14 cellular contexts compared by ENCODE assay signal in the genomic region with DNA sequence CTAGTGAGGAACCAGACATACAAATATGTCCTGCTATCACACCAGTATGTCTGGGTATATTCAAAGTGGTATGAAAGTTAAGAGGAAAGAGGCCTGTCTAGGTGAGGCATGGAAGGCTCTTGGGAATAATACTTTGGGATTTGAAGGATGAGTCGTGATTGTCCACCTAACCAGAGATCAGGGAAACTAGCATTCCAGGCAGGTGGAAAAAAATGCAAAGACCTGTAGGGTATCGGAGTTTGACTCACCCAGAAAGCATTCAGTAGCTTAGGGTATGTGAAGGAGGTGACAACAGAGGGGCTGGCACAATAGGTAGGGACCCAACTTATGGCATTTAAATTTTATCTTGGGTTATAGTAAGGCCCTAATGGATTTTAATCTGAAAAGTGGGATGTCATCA. TPM values are rescaled to one million over a fixed set of nuclear protein-coding genes. Genes with fewer than 3 reads are reported as not detected.
DNase-seq lines count a peak whose midpoint lies in the region; ATAC-seq, FAIRE-seq and TF ChIP-seq lines count a peak whose summit lies in the region.
"Had no signal": no experiment of that assay in that cellular context is flagged by ENCODE, and none has a peak within 500 bp of the region (broad histone marks: within the 10 kb centered on the region; RNA-seq: fewer than 3 reads in every experiment).

No MANE protein-coding gene starts in this region.

- 81 to 82% methylated on average over 2 of the region's 2 CpGs for WGBS in GM23248 (ENCODE audit: low coverage in 1 of 2, low lambda C conversion rate in 2 of 2, missing lambda C conversion rate in 2 of 2), 2 experiments
- WGBS in GM12878 (ENCODE audit: insufficient coverage, insufficient replicate concordance, low lambda C conversion rate, missing lambda C conversion rate), result 48% methylated on average over 2 of the region's 2 CpGs

- intact Hi-C loops in GM12878 (cut with micrococcal nuclease; ENCODE audit: unreplicated experiment), result no loop called here
- intact Hi-C loops in natural killer cell (cut with micrococcal nuclease), result loop anchor here (5.0 kb wide), 1 partner anchor 194 kb away; a partner anchor contains a TSS

- TF ChIP-seq EP300 in GM12878 (IDR thresholded peaks at IDR 0.05; ENCODE audit: borderline replicate concordance in 1 of 2, control insufficient read depth in 1 of 2, low read depth in 2 of 2, low read length in 2 of 2), result no peak

- H3K4me2 ChIP-seq in GM23248 (ENCODE audit: unreplicated experiment) (no peak overlapping the region), GM12878 (ENCODE audit: control insufficient read depth, insufficient read depth) (no peak overlapping the region)

- peak overlapping the region; percentile 81 for H3K4me3 ChIP-seq in CD4-positive, CD25-positive, alpha-beta regulatory T cell (ENCODE audit: low read depth, low read length)
- no peak overlapping the region for H3K4me3 ChIP-seq in GM23248
- H3K4me3 ChIP-seq in GM12878, result no peak overlapping the region

- peak overlapping the region; percentile 86 to 98 (median 96) for H3K27ac Mint-ChIP-seq in CD4-positive, CD25-positive, alpha-beta regulatory T cell
- H3K27ac Mint-ChIP-seq in natural killer cell (peak overlapping the region; percentile 34 to 86), HFFc6 (no peak overlapping the region)

- TF ChIP-seq CTCF in GM12878 (IDR thresholded peaks at IDR 0.05 in 2 of 3, conservative IDR thresholded peaks at IDR 0.05 in 1 of 3; ENCODE audit: control insufficient read depth in 2 of 3, extremely low read depth in 1 of 3, insufficient read depth in 1 of 3, low read depth in 3 of 3, low read length in 3 of 3) (no peak), natural killer cell (IDR thresholded peaks at IDR 0.05) (no peak), HFFc6 (IDR thresholded peaks at IDR 0.05) (no peak)

- peaks cover 28% of the 10 kb centered on the region for H3K36me3 ChIP-seq in CD4-positive, CD25-positive, alpha-beta regulatory T cell (ENCODE audit: control insufficient read depth, insufficient read depth, low read length)
- H3K36me3 ChIP-seq in GM23248 (ENCODE audit: low read depth), result peaks cover 4% of the 10 kb centered on the region; the same call in 1 of the 2 replicates
- H3K36me3 ChIP-seq in GM12878 (ENCODE audit: control insufficient read depth in 2 of 2, insufficient read depth in 2 of 2, low read length in 1 of 2), result peaks cover 5% of the 10 kb centered on the region in 2 experiments; a peak in 3 of 4 replicates

- POLR2A ChIA-PET in GM12878 (lab: Charles Lee), result interaction anchor here (1.0 to 2.5 kb wide), 3 partner anchors 31 to 80 kb away, joined by 5 to 6 read pairs (median 5); no protein-coding TSS in a partner anchor

- H3K9ac ChIP-seq in GM23248 (no peak overlapping the region), GM12878 (ENCODE audit: control insufficient read depth, insufficient read depth, low read length) (no peak overlapping the region)

- FAIRE-seq in GM12878 (lab: Jason Lieb, UNC), result no peak

- RAD21 ChIA-PET in GM12878 (lab: Charles Lee; ENCODE audit: unreplicated experiment), result interaction anchor here (2.0 to 2.5 kb wide), 2 partner anchors 34 to 65 kb away, joined by 5 read pairs; no protein-coding TSS in a partner anchor

- H3K36me3 Mint-ChIP-seq in CD4-positive, CD25-positive, alpha-beta regulatory T cell, result peaks cover 24% of the 10 kb centered on the region
- H3K36me3 Mint-ChIP-seq in natural killer cell (peaks cover 8% of the 10 kb centered on the region), HFFc6 (ENCODE audit: low read depth) (peaks cover 14% of the 10 kb centered on the region; the same call in 1 of the 2 replicates)

- in situ Hi-C loops in GM23248 (cut with MboI), result no loop called here
- in situ Hi-C loops in GM12878 (cut with MboI), result no loop called here

- peaks cover 19 to 79% (median 51%) of the 10 kb centered on the region in 4 donors for H3K4me1 Mint-ChIP-seq in CD4-positive, CD25-positive, alpha-beta regulatory T cell
- H3K4me1 Mint-ChIP-seq in natural killer cell, result peaks cover 65% of the 10 kb centered on the region in 2 donors
- peaks cover 61% of the 10 kb centered on the region for H3K4me1 Mint-ChIP-seq in HFFc6 (ENCODE audit: low read depth)

- 0 out of 2 replicates have a peak overlapping the region, but pooled peaks have one; percentile 98 for H2AFZ ChIP-seq in GM23248
- peak overlapping the region; percentile 94 for H2AFZ ChIP-seq in GM12878 (ENCODE audit: control insufficient read depth, low read depth, low read length)

- peaks cover 61% of the 10 kb centered on the region for H3K4me1 ChIP-seq in CD4-positive, CD25-positive, alpha-beta regulatory T cell (ENCODE audit: control insufficient read depth, insufficient read depth, low read length, poor library complexity, severe bottlenecking)
- H3K4me1 ChIP-seq in GM23248 (ENCODE audit: insufficient read depth), result peaks cover 24% of the 10 kb centered on the region
- peaks cover 15% of the 10 kb centered on the region for H3K4me1 ChIP-seq in GM12878 (ENCODE audit: control insufficient read depth, insufficient read depth, low read length)

- no TSS peak for BruUV-seq in GM12878 (replicated peaks; lab: Mats Ljungman, UMichigan)

- H3K4me3 Mint-ChIP-seq in CD4-positive, CD25-positive, alpha-beta regulatory T cell, result peak overlapping the region; percentile 91 to 96 (median 94)
- peak overlapping the region; percentile 95 for H3K4me3 Mint-ChIP-seq in natural killer cell
- no peak overlapping the region for H3K4me3 Mint-ChIP-seq in HFFc6

- no peaks in the 10 kb centered on the region for H3F3A ChIP-seq in GM23248 (ENCODE audit: insufficient read depth)

- no peaks in the 10 kb centered on the region for H3K9me2 ChIP-seq in GM23248 (ENCODE audit: insufficient read depth)

- no peaks in the 10 kb centered on the region for H3K9me3 ChIP-seq in CD4-positive, CD25-positive, alpha-beta regulatory T cell (ENCODE audit: control insufficient read depth in 2 of 2, low read length in 2 of 2)
- H3K9me3 ChIP-seq in GM23248 (ENCODE audit: low read depth), result no peaks in the 10 kb centered on the region
- H3K9me3 ChIP-seq in GM12878 (replicated peaks; ENCODE audit: control insufficient read depth, insufficient read depth, low read length), result no peaks in the 10 kb centered on the region

- SMC1A ChIA-PET in GM12878 (lab: Charles Lee; ENCODE audit: uncharacterized antibody, unreplicated experiment), result no interaction called here

- CTCF ChIA-PET in GM12878 (lab: Yijun Ruan, JAX), result interaction anchor here (0.6 to 4.2 kb wide), 3 partner anchors 43 to 1322 kb away, joined by 3 to 17 read pairs (median 4); no protein-coding TSS in a partner anchor

- H3K27me3 Mint-ChIP-seq in CD4-positive, CD25-positive, alpha-beta regulatory T cell, result peaks cover 4% of the 10 kb centered on the region
- no peaks in the 10 kb centered on the region for H3K27me3 Mint-ChIP-seq in natural killer cell (ENCODE audit: low read depth in 2 of 2)
- peaks cover 3% of the 10 kb centered on the region for H3K27me3 Mint-ChIP-seq in HFFc6 (ENCODE audit: insufficient read depth)

- H3K27ac ChIP-seq in CD4-positive, CD25-positive, alpha-beta regulatory T cell (ENCODE audit: insufficient read depth, low read length, poor library complexity, severe bottlenecking), result peak overlapping the region; percentile 85
- H3K27ac ChIP-seq in GM23248, result no peak overlapping the region
- no peak overlapping the region for H3K27ac ChIP-seq in GM12878 (ENCODE audit: control insufficient read depth, insufficient read depth)

- DNase-seq in CD4-positive, CD25-positive, alpha-beta regulatory T cell, result no peak
- DNase-seq in GM23248, result no peak
- no peak for DNase-seq in GM12878 (ENCODE audit: low read depth, low spot score)
- no peak for DNase-seq in natural killer cell
- DNase-seq in HFFc6, result no peak
- no peak for DNase-seq in SW480 (ENCODE audit: low spot score)
- DNase-seq in DMS79 treated with DMSO at 0.1 percent for 48 hours (lab: John Stamatoyannopoulos, UW), result no peak
- DNase-seq: activated CD4-positive, CD25-positive, alpha-beta regulatory T cell; activated effector memory CD4-positive, alpha-beta T cell treated with Interleukin-2 at 50 U/mL for 16 hours; NCI-H187; NCI-H69 had no signal

- no peak for TF ChIP-seq RAD21 in GM12878 (IDR thresholded peaks at IDR 0.05; ENCODE audit: insufficient read depth, low read depth, low read length)

- H3K27me3 ChIP-seq in CD4-positive, CD25-positive, alpha-beta regulatory T cell (ENCODE audit: control insufficient read depth, insufficient read depth, low read length), result no peaks in the 10 kb centered on the region
- H3K27me3 ChIP-seq in GM23248 (replicated peaks; ENCODE audit: insufficient read depth) (no peaks in the 10 kb centered on the region), GM12878 (replicated peaks in 1 of 2; ENCODE audit: control insufficient read depth in 2 of 2, insufficient read depth in 2 of 2, low read length in 1 of 2) (no peaks in the 10 kb centered on the region)

- H4K20me1 ChIP-seq in GM23248 (ENCODE audit: insufficient read depth), result no peaks in the 10 kb centered on the region; the same call in 1 of the 2 replicates
- no peaks in the 10 kb centered on the region for H4K20me1 ChIP-seq in GM12878 (ENCODE audit: control insufficient read depth, insufficient read depth)

- peaks cover 0 to 1% (median 0%) of the 10 kb centered on the region in 7 donors for H3K9me3 Mint-ChIP-seq in CD4-positive, CD25-positive, alpha-beta regulatory T cell
- H3K9me3 Mint-ChIP-seq in natural killer cell (no peaks in the 10 kb centered on the region), HFFc6 (no peaks in the 10 kb centered on the region)

- TF ChIP-seq POLR2A in GM12878 (IDR thresholded peaks at IDR 0.05; ENCODE audit: low read depth, low read length), result no peak

- no peak for ATAC-seq in CD4-positive, CD25-positive, alpha-beta regulatory T cell (ENCODE audit: low read depth in 2 of 2)
- ATAC-seq in GM12878 (no peak), natural killer cell (no peak), HG02623 (IDR thresholded peaks at IDR 0.05; ENCODE audit: unreplicated experiment) (no peak)
- ATAC-seq: Right ventricle myocardium inferior had no signal

- H3K79me2 ChIP-seq in GM23248 (ENCODE audit: insufficient read depth), result peaks cover 62% of the 10 kb centered on the region
- peaks cover 30% of the 10 kb centered on the region for H3K79me2 ChIP-seq in GM12878 (ENCODE audit: control insufficient read depth, insufficient read depth, low read length)

RNA-seq across cellular contexts. Expression of a gene that starts 0.9 kb away (rescaled TPM):
- 40.4 TPM for total RNA-seq in CD4-positive, CD25-positive, alpha-beta regulatory T cell
- 10 to 100 TPM; 11.4 to 16.4 (median 15.6) TPM for polyA plus RNA-seq in CD4-positive, CD25-positive, alpha-beta regulatory T cell
- total RNA-seq in GM23248 (2014; rRNA removed; shearing (Covaris generic)), result 17.9 and 19.5 TPM in 2 replicates
- polyA plus RNA-seq in GM23248 (2016; fragmentation: Nextera tagmentation; extraction: Ambion mirVana) (13.8 TPM in 2 replicates), GM12878 (2011; rRNA removed) (7.1 and 7.5 TPM in 2 replicates), GM12878 (2014; fragmentation: Illumina TruSeq; extraction: Trizol) (7.0 and 8.0 TPM in 2 replicates), GM12878 (2014; fragmentation: Nextera tagmentation; extraction: Ambion mirVana) (1 to 10 TPM; 1.8 to 2.7 TPM), GM12878 (2014; rRNA removed) (8.4 and 8.7 TPM in 2 replicates), GM12878 (2016; fragmentation: Nextera tagmentation; extraction: Ambion mirVana) (10 to 100 TPM; 13.5 to 17.2 TPM)
- 11.1 and 11.6 TPM in 2 replicates for total RNA-seq in GM12878 (2013; cell fraction: nucleolus; rRNA removed)
- total RNA-seq in GM12878 (2014; rRNA removed) (11.3 and 11.9 TPM in 2 replicates), GM12878 (2014; rRNA removed; fragmentation: Illumina TruSeq; extraction: Trizol) (9.2 and 9.6 TPM in 2 replicates), GM12878 (2021) (14.7 and 14.9 TPM in 2 replicates), natural killer cell (10 to 100 TPM; 26.1 to 32.1 (median 28.7) TPM)
- polyA plus RNA-seq in GM12878 (2011; ENCODE audit: low read depth), result 7.8 TPM
- 7.2 and 7.8 TPM in 2 replicates for polyA plus RNA-seq in GM12878 (2011; cell fraction: cytosol; rRNA removed)
- 6.7 and 7.6 TPM in 2 replicates for polyA plus RNA-seq in GM12878 (2011; cell fraction: nucleus; rRNA removed)
- polyA plus RNA-seq in GM12878 (2012), result 8.6 and 9.8 TPM in 2 replicates
- 13.8 and 17.7 TPM in 2 replicates for polyA minus RNA-seq in GM12878 (2011; rRNA and poly(A)+ RNA removed)
- polyA minus RNA-seq in GM12878 (2011; cell fraction: cytosol; rRNA and poly(A)+ RNA removed), result 6.0 TPM in 2 replicates
- 13.1 and 17.5 TPM in 2 replicates for polyA minus RNA-seq in GM12878 (2011; cell fraction: nucleus; rRNA and poly(A)+ RNA removed)
- 10 to 100 TPM; 14.8 to 17.1 (median 16.1) TPM for total RNA-seq in HFFc6 (2021; fragmentation: NEBNext Ultra II Directional; extraction: Animal tissue kit (Norgen Biotek cat#: 25700))

RNA-seq across cellular contexts. Expression of a gene that starts 1.9 kb away (rescaled TPM):
- total RNA-seq in CD4-positive, CD25-positive, alpha-beta regulatory T cell, result 101 TPM
- polyA plus RNA-seq in CD4-positive, CD25-positive, alpha-beta regulatory T cell, result 100 to 1,000 TPM; 187 to 223 (median 199) TPM
- total RNA-seq in GM23248 (2014; rRNA removed; shearing (Covaris generic)), result 263 and 269 TPM in 2 replicates
- 207 and 220 TPM in 2 replicates for polyA plus RNA-seq in GM23248 (2016; fragmentation: Nextera tagmentation; extraction: Ambion mirVana)
- total RNA-seq in GM12878 (2013; cell fraction: nucleolus; rRNA removed), result 15.8 and 19.9 TPM in 2 replicates
- total RNA-seq in GM12878 (2014; rRNA removed), result 146 and 158 TPM in 2 replicates
- total RNA-seq in GM12878 (2014; rRNA removed; fragmentation: Illumina TruSeq; extraction: Trizol), result 73.6 and 84.8 TPM in 2 replicates
- 118 and 128 TPM in 2 replicates for total RNA-seq in GM12878 (2021)
- 53.8 TPM for polyA plus RNA-seq in GM12878 (2011; ENCODE audit: low read depth)
- polyA plus RNA-seq in GM12878 (2011; rRNA removed), result 135 and 210 TPM in 2 replicates
- 284 and 313 TPM in 2 replicates for polyA plus RNA-seq in GM12878 (2011; cell fraction: cytosol; rRNA removed)
- 145 and 173 TPM in 2 replicates for polyA plus RNA-seq in GM12878 (2011; cell fraction: nucleus; rRNA removed)
- polyA plus RNA-seq in GM12878 (2012), result 92.0 and 98.4 TPM in 2 replicates
- 80.0 and 86.1 TPM in 2 replicates for polyA plus RNA-seq in GM12878 (2014; fragmentation: Illumina TruSeq; extraction: Trizol)
- polyA plus RNA-seq in GM12878 (2014; fragmentation: Nextera tagmentation; extraction: Ambion mirVana), result 10 to 100 TPM; 11.0 to 18.0 TPM
- 197 and 211 TPM in 2 replicates for polyA plus RNA-seq in GM12878 (2014; rRNA removed)
- polyA plus RNA-seq in GM12878 (2016; fragmentation: Nextera tagmentation; extraction: Ambion mirVana), result 100 to 1,000 TPM; 143 to 156 TPM
- 63.3 and 73.0 TPM in 2 replicates for polyA minus RNA-seq in GM12878 (2011; rRNA and poly(A)+ RNA removed)
- polyA minus RNA-seq in GM12878 (2011; cell fraction: cytosol; rRNA and poly(A)+ RNA removed), result 42.8 and 49.8 TPM in 2 replicates
- polyA minus RNA-seq in GM12878 (2011; cell fraction: nucleus; rRNA and poly(A)+ RNA removed), result 19.9 and 25.3 TPM in 2 replicates
- total RNA-seq in natural killer cell, result 100 to 1,000 TPM; 102 to 121 (median 109) TPM
- total RNA-seq in HFFc6 (2021; fragmentation: NEBNext Ultra II Directional; extraction: Animal tissue kit (Norgen Biotek cat#: 25700)), result 100 to 1,000 TPM in 4 of 6 experiments, 10 to 100 TPM in 2; 98.3 to 122 (median 110) TPM

RNA-seq across cellular contexts. Expression of a gene that starts 7.2 kb away (rescaled TPM):
- 2.7 TPM for total RNA-seq in CD4-positive, CD25-positive, alpha-beta regulatory T cell
- 1 to 10 TPM in 1 of 4 donors, under 1 TPM in 3; 0.63 to 1.3 (median 0.79) TPM for polyA plus RNA-seq in CD4-positive, CD25-positive, alpha-beta regulatory T cell
- total RNA-seq in GM23248 (2014; rRNA removed; shearing (Covaris generic)), result 3.8 TPM in 1 of 2 replicates, not detected in the other
- polyA plus RNA-seq in GM23248 (2016; fragmentation: Nextera tagmentation; extraction: Ambion mirVana) (not detected in 2 replicates), GM12878 (2011; rRNA removed) (0.48 and 0.60 TPM in 2 replicates), GM12878 (2014; fragmentation: Illumina TruSeq; extraction: Trizol) (0.73 TPM in 1 of 2 replicates, not detected in the other), GM12878 (2014; fragmentation: Nextera tagmentation; extraction: Ambion mirVana) (under 1 TPM in 1 of 2 experiments, not detected in 1; 0.29 TPM), GM12878 (2014; rRNA removed) (0.58 and 1.1 TPM in 2 replicates), GM12878 (2016; fragmentation: Nextera tagmentation; extraction: Ambion mirVana) (under 1 TPM in 1 of 2 experiments, not detected in 1; 0.28 TPM)
- total RNA-seq in GM12878 (2013; cell fraction: nucleolus; rRNA removed), result 3.2 and 3.3 TPM in 2 replicates
- total RNA-seq in GM12878 (2014; rRNA removed) (0.90 and 1.0 TPM in 2 replicates), GM12878 (2014; rRNA removed; fragmentation: Illumina TruSeq; extraction: Trizol) (0.31 and 0.69 TPM in 2 replicates), GM12878 (2021) (0.69 TPM in 1 of 2 replicates, not detected in the other), natural killer cell (1 to 10 TPM; 2.5 to 5.3 (median 3.8) TPM)
- polyA plus RNA-seq in GM12878 (2011; ENCODE audit: low read depth), result not detected
- 0.38 and 0.60 TPM in 2 replicates for polyA plus RNA-seq in GM12878 (2011; cell fraction: cytosol; rRNA removed)
- polyA plus RNA-seq in GM12878 (2011; cell fraction: nucleus; rRNA removed), result 0.37 and 0.78 TPM in 2 replicates
- 0.27 TPM in 1 of 2 replicates, not detected in the other for polyA plus RNA-seq in GM12878 (2012)
- polyA minus RNA-seq in GM12878 (2011; rRNA and poly(A)+ RNA removed), result 1.2 TPM in 2 replicates
- polyA minus RNA-seq in GM12878 (2011; cell fraction: cytosol; rRNA and poly(A)+ RNA removed), result not detected in 2 replicates
- 1.7 and 2.1 TPM in 2 replicates for polyA minus RNA-seq in GM12878 (2011; cell fraction: nucleus; rRNA and poly(A)+ RNA removed)
- total RNA-seq in HFFc6 (2021; fragmentation: NEBNext Ultra II Directional; extraction: Animal tissue kit (Norgen Biotek cat#: 25700)), result under 1 TPM in 1 of 6 experiments, not detected in 5; 0.07 TPM

RNA-seq across cellular contexts. Expression of a gene that starts 31.6 kb away (rescaled TPM):
- total RNA-seq in CD4-positive, CD25-positive, alpha-beta regulatory T cell, result not detected
- polyA plus RNA-seq in CD4-positive, CD25-positive, alpha-beta regulatory T cell, result not detected
- not detected in 2 replicates for total RNA-seq in GM23248 (2014; rRNA removed; shearing (Covaris generic))
- polyA plus RNA-seq in GM23248 (2016; fragmentation: Nextera tagmentation; extraction: Ambion mirVana), result not detected in 2 replicates
- total RNA-seq in GM12878 (2013; cell fraction: nucleolus; rRNA removed), result not detected in 2 replicates
- not detected in 2 replicates for total RNA-seq in GM12878 (2014; rRNA removed)
- not detected in 2 replicates for total RNA-seq in GM12878 (2014; rRNA removed; fragmentation: Illumina TruSeq; extraction: Trizol)
- total RNA-seq in GM12878 (2021), result not detected in 2 replicates
- not detected for polyA plus RNA-seq in GM12878 (2011; ENCODE audit: low read depth)
- polyA plus RNA-seq in GM12878 (2011; rRNA removed), result 0.14 and 0.27 TPM in 2 replicates
- 0.28 and 0.40 TPM in 2 replicates for polyA plus RNA-seq in GM12878 (2011; cell fraction: cytosol; rRNA removed)
- polyA plus RNA-seq in GM12878 (2011; cell fraction: nucleus; rRNA removed), result 2.4 and 3.0 TPM in 2 replicates
- not detected in 2 replicates for polyA plus RNA-seq in GM12878 (2012)
- polyA plus RNA-seq in GM12878 (2014; fragmentation: Illumina TruSeq; extraction: Trizol), result not detected in 2 replicates
- not detected for polyA plus RNA-seq in GM12878 (2014; fragmentation: Nextera tagmentation; extraction: Ambion mirVana)
- not detected in 2 replicates for polyA plus RNA-seq in GM12878 (2014; rRNA removed)
- not detected for polyA plus RNA-seq in GM12878 (2016; fragmentation: Nextera tagmentation; extraction: Ambion mirVana)
- polyA minus RNA-seq in GM12878 (2011; rRNA and poly(A)+ RNA removed), result 0.37 and 0.46 TPM in 2 replicates
- polyA minus RNA-seq in GM12878 (2011; cell fraction: cytosol; rRNA and poly(A)+ RNA removed), result not detected in 2 replicates
- polyA minus RNA-seq in GM12878 (2011; cell fraction: nucleus; rRNA and poly(A)+ RNA removed), result 0.36 and 0.57 TPM in 2 replicates
- not detected for total RNA-seq in natural killer cell
- total RNA-seq in HFFc6 (2021; fragmentation: NEBNext Ultra II Directional; extraction: Animal tissue kit (Norgen Biotek cat#: 25700)), result not detected
- total RNA-seq: Right ventricle myocardium inferior, temporal lobe had no signal
